Comparison of ENCODE assay signal across 14 cellular contexts in the genomic region with DNA sequence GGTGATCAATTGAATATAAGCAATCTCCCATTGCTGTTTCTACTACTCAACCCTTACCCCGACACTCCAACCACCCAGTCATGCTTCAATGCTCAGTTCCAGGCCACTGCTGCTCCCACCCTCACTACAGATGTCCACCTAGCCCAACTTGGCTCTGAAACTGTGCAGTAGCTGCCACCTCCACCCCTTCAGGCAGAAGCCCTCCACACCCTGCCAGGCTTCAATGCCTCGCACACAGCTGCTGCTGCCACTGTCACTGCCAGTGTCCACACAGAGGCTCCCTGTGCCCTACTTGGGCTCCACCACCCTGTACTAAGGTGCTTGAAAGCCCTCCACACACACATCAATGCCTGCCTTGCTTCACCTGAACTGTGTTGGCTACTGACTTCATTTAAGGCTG. TPM values are rescaled to one million over a fixed set of nuclear protein-coding genes. Genes with fewer than 3 reads are reported as not detected.
DNase-seq lines count a peak whose midpoint lies in the region; ATAC-seq, FAIRE-seq and TF ChIP-seq lines count a peak whose summit lies in the region.
"Had no signal": no experiment of that assay in that cellular context is flagged by ENCODE, and none has a peak within 500 bp of the region (broad histone marks: within the 10 kb centered on the region; RNA-seq: fewer than 3 reads in every experiment).

No MANE protein-coding gene starts in this region.

- FAIRE-seq in urothelium cell line (lab: Jason Lieb, UNC) = peak; percentile 50
- FAIRE-seq: islet of Langerhans had no signal

- H3K9me3 ChIP-seq in right atrium auricular region = no peaks in the 10 kb centered on the region
- H3K9me3 ChIP-seq: SJSA1, vagina had no signal

- no peaks in the 10 kb centered on the region for H3K9me3 Mint-ChIP-seq in stimulated activated naive CD8-positive, alpha-beta T cell treated with anti-CD3 and anti-CD28 coated beads, Interleukin-15, Interleukin-2, amounts not matched to agents 100 ng/mL and 50 ng/mL, for 24 hours

- H3K4me3 Mint-ChIP-seq in stimulated activated naive CD8-positive, alpha-beta T cell treated with anti-CD3 and anti-CD28 coated beads, Interleukin-15, Interleukin-2, amounts not matched to agents 100 ng/mL and 50 ng/mL, for 24 hours = no peak overlapping the region
- H3K4me3 Mint-ChIP-seq: naive thymus-derived CD8-positive, alpha-beta T cell had no signal

- peaks cover 70% of the 10 kb centered on the region for H3K4me1 Mint-ChIP-seq in stimulated activated naive CD8-positive, alpha-beta T cell treated with anti-CD3 and anti-CD28 coated beads, Interleukin-15, Interleukin-2, amounts not matched to agents 100 ng/mL and 50 ng/mL, for 24 hours (ENCODE audit: low read depth)

- H3K27ac Mint-ChIP-seq in stimulated activated naive CD8-positive, alpha-beta T cell treated with anti-CD3 and anti-CD28 coated beads, Interleukin-15, Interleukin-2, amounts not matched to agents 100 ng/mL and 50 ng/mL, for 24 hours = peak overlapping the region; percentile 2

- TF ChIP-seq CTCF in HL-60 (IDR thresholded peaks at IDR 0.05; ENCODE audit: insufficient read depth, low read length) (no peak), right atrium auricular region (IDR thresholded peaks at IDR 0.05) (no peak)

- no peaks in the 10 kb centered on the region for H3K27me3 ChIP-seq in HL-60 (ENCODE audit: insufficient read depth, poor library complexity, severe bottlenecking)
- H3K27me3 ChIP-seq in right atrium auricular region = no peaks in the 10 kb centered on the region
- H3K27me3 ChIP-seq: vagina had no signal

- intact Hi-C loops in left cardiac atrium (cut with DNase I) = no loop called here

- peaks cover 59% of the 10 kb centered on the region for H3K36me3 Mint-ChIP-seq in stimulated activated naive CD8-positive, alpha-beta T cell treated with anti-CD3 and anti-CD28 coated beads, Interleukin-15, Interleukin-2, amounts not matched to agents 100 ng/mL and 50 ng/mL, for 24 hours (ENCODE audit: low read depth)

- no peak overlapping the region for H3K4me3 ChIP-seq in HL-60 (replicated peaks; ENCODE audit: insufficient read depth, low read length)
- no peak overlapping the region for H3K4me3 ChIP-seq in right atrium auricular region
- H3K4me3 ChIP-seq: SJSA1, vagina had no signal

- no peak for DNase-seq in stimulated activated naive CD8-positive, alpha-beta T cell treated with anti-CD3 and anti-CD28 coated beads, Interleukin-15, Interleukin-2, amounts not matched to agents 100 U/mL and 50 U/mL, for 24 hours
- DNase-seq in HL-60 (ENCODE audit: low read depth in 1 of 2, low spot score in 1 of 2) = no peak
- no peak for DNase-seq in urothelium cell line (ENCODE audit: low spot score)
- no peak for DNase-seq in stimulated activated naive CD4-positive, alpha-beta T cell treated with Interleukin-2 at 50 U/mL for 16 hours (lab: John Stamatoyannopoulos, UW)
- DNase-seq in left cardiac atrium = no peak
- DNase-seq in right atrium auricular region (ENCODE audit: low spot score) = no peak
- DNase-seq: cortex of kidney; naive thymus-derived CD8-positive, alpha-beta T cell; NCI-H526 had no signal

- no peaks in the 10 kb centered on the region for H3K4me1 ChIP-seq in right atrium auricular region
- H3K4me1 ChIP-seq: SJSA1, vagina had no signal

- no peak for ATAC-seq in stimulated activated naive CD8-positive, alpha-beta T cell treated with anti-CD3 and anti-CD28 coated beads, Interleukin-15, Interleukin-2, amounts not matched to agents 100 U/mL and 50 U/mL, for 24 hours
- ATAC-seq in GM21723 (IDR thresholded peaks at IDR 0.05; ENCODE audit: unreplicated experiment) (peak; percentile 34), left cardiac atrium (no peak)
- ATAC-seq: naive thymus-derived CD8-positive, alpha-beta T cell had no signal

- H3K27me3 Mint-ChIP-seq in stimulated activated naive CD8-positive, alpha-beta T cell treated with anti-CD3 and anti-CD28 coated beads, Interleukin-15, Interleukin-2, amounts not matched to agents 100 ng/mL and 50 ng/mL, for 24 hours = no peaks in the 10 kb centered on the region
- H3K27me3 Mint-ChIP-seq: naive thymus-derived CD8-positive, alpha-beta T cell had no signal

- H3K27ac ChIP-seq in HL-60 (replicated peaks) (peak overlapping the region; percentile 25), right atrium auricular region (no peak overlapping the region)
- H3K27ac ChIP-seq: SJSA1, vagina had no signal

- no peaks in the 10 kb centered on the region for H3K36me3 ChIP-seq in right atrium auricular region
- H3K36me3 ChIP-seq: SJSA1, vagina had no signal

RNA-seq across cellular contexts. Expression of gene LAMTOR3, which starts 34.6 kb away (rescaled TPM):
- 10 to 100 TPM; 29.2 to 32.3 TPM for total RNA-seq in left cardiac atrium
- total RNA-seq in right atrium auricular region = 10 to 100 TPM; 21.8 to 38.9 TPM

RNA-seq across cellular contexts. Expression of gene DAPP1, which starts 43.0 kb away (rescaled TPM):
- total RNA-seq in left cardiac atrium (1 to 10 TPM in 1 of 2 donors, under 1 TPM in 1; 0.89 to 1.5 TPM), right atrium auricular region (1 to 10 TPM in 1 of 2 donors, not detected in 1; 1.3 TPM)
